1 cellular context compared by ENCODE assay signal in the genomic region with DNA sequence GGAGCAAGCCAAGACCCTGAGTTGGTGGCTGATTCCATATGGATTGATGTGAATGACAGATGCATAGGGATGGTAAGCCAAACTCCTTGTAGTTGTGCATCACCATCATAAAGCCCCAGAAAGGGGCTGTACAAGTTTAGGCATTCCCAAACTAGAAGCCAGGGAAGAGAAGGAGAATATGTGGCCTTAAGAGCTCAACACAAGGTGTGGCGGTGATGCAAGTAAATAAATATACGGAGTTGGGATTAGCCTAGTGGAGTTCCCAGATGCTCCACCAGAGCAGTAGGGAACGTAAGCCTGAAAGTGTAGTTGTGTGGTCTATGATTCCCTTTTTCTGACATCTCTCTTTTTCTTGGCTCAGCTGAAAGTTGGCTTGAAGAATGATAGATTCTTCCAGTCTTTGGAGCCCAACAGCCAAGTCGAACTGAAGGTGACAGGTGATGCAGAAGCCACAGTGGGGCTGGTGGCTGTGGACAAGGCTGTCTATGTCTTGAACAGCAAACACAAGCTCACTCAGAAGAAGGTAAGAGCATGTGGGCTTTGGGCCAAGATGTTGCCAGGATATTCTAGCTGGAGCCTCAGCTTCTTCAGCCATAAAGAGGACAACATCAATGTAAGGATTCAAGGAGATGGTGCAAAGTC.
TF ChIP-seq lines count a peak whose summit lies in the region.

No MANE protein-coding gene starts in this region.

TF ChIP-seq in IMR-90, 13 proteins besides CTCF, POLR2A, EP300 and RAD21:
- TF ChIP-seq CEBPB (IDR thresholded peaks at IDR 0.05; ENCODE audit: low read depth, low read length) (no peak), BHLHE40 (IDR thresholded peaks at IDR 0.05; ENCODE audit: low read depth, low read length) (no peak), RFX5 (IDR thresholded peaks at IDR 0.05; ENCODE audit: low read depth, low read length) (no peak), MAFK (IDR thresholded peaks at IDR 0.05; ENCODE audit: low read depth, low read length) (no peak), CHD1 (IDR thresholded peaks at IDR 0.05; ENCODE audit: low read depth, low read length) (no peak), MXI1 (IDR thresholded peaks at IDR 0.05; ENCODE audit: borderline replicate concordance, low read depth, low read length) (no peak), NFE2L2 (IDR thresholded peaks at IDR 0.05; ENCODE audit: low read depth, low read length) (no peak), ELK1 (IDR thresholded peaks at IDR 0.05; ENCODE audit: borderline replicate concordance, low read depth, low read length) (no peak), RCOR1 (IDR thresholded peaks at IDR 0.05; ENCODE audit: insufficient replicate concordance, low read length) (no peak), FOS (IDR thresholded peaks at IDR 0.05; ENCODE audit: low read depth, low read length) (no peak), SMC3 (IDR thresholded peaks at IDR 0.05; ENCODE audit: low read depth, low read length) (no peak), MAZ (IDR thresholded peaks at IDR 0.05; ENCODE audit: borderline replicate concordance, low read depth, low read length) (no peak)
- TF ChIP-seq, protein P1, sequence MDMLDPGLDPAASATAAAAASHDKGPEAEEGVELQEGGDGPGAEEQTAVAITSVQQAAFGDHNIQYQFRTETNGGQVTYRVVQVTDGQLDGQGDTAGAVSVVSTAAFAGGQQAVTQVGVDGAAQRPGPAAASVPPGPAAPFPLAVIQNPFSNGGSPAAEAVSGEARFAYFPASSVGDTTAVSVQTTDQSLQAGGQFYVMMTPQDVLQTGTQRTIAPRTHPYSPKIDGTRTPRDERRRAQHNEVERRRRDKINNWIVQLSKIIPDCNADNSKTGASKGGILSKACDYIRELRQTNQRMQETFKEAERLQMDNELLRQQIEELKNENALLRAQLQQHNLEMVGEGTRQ (IDR thresholded peaks at IDR 0.05; ENCODE audit: low read depth, low read length): no peak
